ENCODE assay signal across 9 cellular contexts in genomic region chr5:159915913-159916840, GRCh38. TPM values are rescaled to one million over a fixed set of nuclear protein-coding genes. Genes with fewer than 3 reads are reported as not detected.
A peak's percentile ranks its signal among the peaks of the same experiment; 100 is the strongest.
DNase-seq lines count a peak whose midpoint lies in the region; ATAC-seq and TF ChIP-seq lines count a peak whose summit lies in the region.
"Had no signal": no experiment of that assay in that cellular context is flagged by ENCODE, and none has a peak within 500 bp of the region (broad histone marks: within the 10 kb centered on the region; RNA-seq: fewer than 3 reads in every experiment).

Gene ADRA1B, plus strand, starts transcription at chr5:159916482. Its CDS starts 424 bp downstream, at chr5:159916906.

- H3K4me3 ChIP-seq in breast epithelium: peak within 1 kb of the TSS; percentile 38 to 76 (median 51)

- no peak for TF ChIP-seq POLR2A in breast epithelium (IDR thresholded peaks at IDR 0.05)

- peaks cover 0 to 15% of the 10 kb centered on the region in 2 donors for H3K27me3 ChIP-seq in breast epithelium

- H3K27ac ChIP-seq in breast epithelium: peak within 1 kb of the TSS in 1 of 2 donors; percentile 30
- H3K27ac ChIP-seq: neutrophil had no signal

- no peaks in the 10 kb centered on the region for H3K9me3 ChIP-seq in breast epithelium
- H3K9me3 ChIP-seq: neutrophil had no signal

- intact Hi-C loops in breast epithelium (cut with DNase I; ENCODE audit: low total_unique reads): no loop called here

- TF ChIP-seq CTCF in breast epithelium (IDR thresholded peaks at IDR 0.05): peak in 1 of 3 donors; percentile 61

- H3K4me1 ChIP-seq in breast epithelium: peaks cover 0 to 4% of the 10 kb centered on the region in 2 donors

- no peaks in the 10 kb centered on the region for H3K36me3 ChIP-seq in breast epithelium
- H3K36me3 ChIP-seq: neutrophil had no signal

- ATAC-seq in GM18870 (IDR thresholded peaks at IDR 0.05; ENCODE audit: unreplicated experiment): no peak

- DNase-seq in NCI-H1417 (lab: John Stamatoyannopoulos, UW) (peak; percentile 16 to 67 (median 53)), NCI-H1417 treated with DMSO at 0.1 percent for 48 hours (lab: John Stamatoyannopoulos, UW) (no peak), HPDE6-E6E7 (ENCODE audit: extremely low spot score) (peak; percentile 73), T1000 (lab: John Stamatoyannopoulos, UW) (peak; percentile 53), breast epithelium (ENCODE audit: low spot score in 2 of 2) (peak in 1 of 2 donors; percentile 63), islet precursor cell (peak; percentile 88)
- DNase-seq in stimulated activated CD4-positive, alpha-beta T cell treated with anti-CD3 and anti-CD28 coated beads, Interleukin-12 subunit alpha, Interleukin-12 subunit beta, amount 100 ng/mL, for 48 hours (ENCODE audit: low read depth in 2 of 3, low spot score in 1 of 3): peak; percentile 21 to 40 (median 24)

RNA-seq across cellular contexts. Expression of gene ADRA1B, which starts in this region (rescaled TPM):
- 1 to 10 TPM in 1 of 3 donors, under 1 TPM in 2; 0.33 to 2.9 (median 0.88) TPM for total RNA-seq in breast epithelium
